ENCODE assay signal across 19 cellular contexts in genomic region chr15:41987925-41988275, GRCh38. TPM values are rescaled to one million over a fixed set of nuclear protein-coding genes. Genes with fewer than 3 reads are reported as not detected.
A peak's percentile ranks its signal among the peaks of the same experiment; 100 is the strongest.
DNase-seq lines count a peak whose midpoint lies in the region; ATAC-seq and TF ChIP-seq lines count a peak whose summit lies in the region.
"Had no signal": no experiment of that assay in that cellular context is flagged by ENCODE, and none has a peak within 500 bp of the region (broad histone marks: within the 10 kb centered on the region; RNA-seq: fewer than 3 reads in every experiment).

No MANE protein-coding gene starts in this region.

- H3K27ac Mint-ChIP-seq in glutamatergic neuron (ENCODE audit: unreplicated experiment): no peak overlapping the region
- H3K27ac Mint-ChIP-seq: B cell; CD4-positive, CD25-positive, alpha-beta regulatory T cell; CD8-positive, alpha-beta T cell; HFFc6 had no signal

- ATAC-seq in GM18502 (IDR thresholded peaks at IDR 0.05; ENCODE audit: poor library complexity, unreplicated experiment): no peak
- ATAC-seq in HG03521 (IDR thresholded peaks at IDR 0.05; ENCODE audit: unreplicated experiment): no peak
- ATAC-seq: CD8-positive, alpha-beta T cell had no signal

- H3K36me3 Mint-ChIP-seq in glutamatergic neuron (ENCODE audit: unreplicated experiment): no peaks in the 10 kb centered on the region
- H3K36me3 Mint-ChIP-seq: CD4-positive, CD25-positive, alpha-beta regulatory T cell; CD8-positive, alpha-beta T cell had no signal

- peaks cover 13% of the 10 kb centered on the region for H3K27me3 ChIP-seq in osteoblast (ENCODE audit: insufficient read depth, low read length)
- H3K27me3 ChIP-seq: BLaER1 had no signal

- no peak overlapping the region for H3K4me3 ChIP-seq in osteoblast (ENCODE audit: insufficient read depth, low read length)
- H3K4me3 ChIP-seq: BLaER1, HAP-1 had no signal

- H3K79me2 ChIP-seq in osteoblast (ENCODE audit: insufficient read depth, low read length): no peaks in the 10 kb centered on the region

- H2AFZ ChIP-seq in osteoblast (ENCODE audit: low read length): no peak overlapping the region

- no peaks in the 10 kb centered on the region for H3K9me3 ChIP-seq in osteoblast (ENCODE audit: low read depth, low read length)
- H3K9me3 ChIP-seq: BLaER1, Caco-2, HAP-1 had no signal

- H3K4me1 Mint-ChIP-seq in glutamatergic neuron (ENCODE audit: low read depth, unreplicated experiment): no peaks in the 10 kb centered on the region
- H3K4me1 Mint-ChIP-seq: B cell; CD4-positive, CD25-positive, alpha-beta regulatory T cell had no signal

- H3K27me3 Mint-ChIP-seq in glutamatergic neuron (ENCODE audit: unreplicated experiment): peaks cover 5% of the 10 kb centered on the region

- H3K4me2 ChIP-seq in osteoblast (ENCODE audit: insufficient read depth, low read length): no peak overlapping the region
- H3K4me2 ChIP-seq: BLaER1 had no signal

- peaks cover 2% of the 10 kb centered on the region for H3K9me3 Mint-ChIP-seq in glutamatergic neuron (ENCODE audit: unreplicated experiment)
- H3K9me3 Mint-ChIP-seq: CD4-positive, CD25-positive, alpha-beta regulatory T cell; CD8-positive, alpha-beta T cell; HFFc6 had no signal

- no peak overlapping the region for H3K4me3 Mint-ChIP-seq in glutamatergic neuron (ENCODE audit: unreplicated experiment)
- H3K4me3 Mint-ChIP-seq: B cell; CD4-positive, CD25-positive, alpha-beta regulatory T cell; CD8-positive, alpha-beta T cell; HFFc6 had no signal

- H3K36me3 ChIP-seq in osteoblast (ENCODE audit: insufficient read depth, low read length): no peaks in the 10 kb centered on the region
- H3K36me3 ChIP-seq: BLaER1, HAP-1 had no signal

- TF ChIP-seq CTCF in glutamatergic neuron (IDR thresholded peaks at IDR 0.05; ENCODE audit: partially characterized antibody, unreplicated experiment) (no peak), osteoblast (IDR thresholded peaks at IDR 0.05; ENCODE audit: extremely low read depth, low read depth, low read length) (no peak)

- DNase-seq in activated effector memory CD4-positive, alpha-beta T cell treated with anti-CD3 and anti-CD28 coated beads, Interleukin-2, amount 50 U/mL, for 16 hours: peak; percentile 30
- no peak for DNase-seq in activated effector memory CD4-positive, alpha-beta T cell treated with Interleukin-2 at 50 U/mL for 16 hours
- DNase-seq in glutamatergic neuron (peak; percentile 9), osteoblast (ENCODE audit: insufficient read length, low spot score, missing footprints) (peak; percentile 9), SW480 (ENCODE audit: low spot score) (no peak)
- DNase-seq: Caco-2; CD4-positive, CD25-positive, alpha-beta regulatory T cell; CD8-positive, alpha-beta T cell; DMS153; DND-41; GOT3; HFFc6 had no signal

- H3K4me1 ChIP-seq in osteoblast (ENCODE audit: insufficient read depth, low read length): no peaks in the 10 kb centered on the region
- H3K4me1 ChIP-seq: HAP-1 had no signal

- no peak overlapping the region for H3K27ac ChIP-seq in osteoblast (ENCODE audit: low read depth, low read length)
- H3K27ac ChIP-seq: 22Rv1, BLaER1, C4-2B had no signal

- H4K20me1 ChIP-seq in osteoblast (ENCODE audit: insufficient read depth, low read length): no peaks in the 10 kb centered on the region
- H4K20me1 ChIP-seq: BLaER1 had no signal

RNA-seq across cellular contexts. Expression of gene EHD4, which starts 15.5 kb away (rescaled TPM):
- 4.0 TPM for total RNA-seq in glutamatergic neuron (ENCODE audit: unreplicated experiment)
- total RNA-seq in osteoblast: 15.9 and 18.0 TPM in 2 replicates

RNA-seq across cellular contexts. Expression of gene PLA2G4E, which starts 32.9 kb away (rescaled TPM):
- total RNA-seq in glutamatergic neuron (ENCODE audit: unreplicated experiment) (1.0 TPM), osteoblast (not detected in 2 replicates)
- total RNA-seq: B cell; CD4-positive, CD25-positive, alpha-beta regulatory T cell; CD8-positive, alpha-beta T cell; HFFc6 had no signal

Comparison
In these comparisons a context has a peak if more than half of its experiments do, and no peak if none do; other contexts are left out.
1. DNase-seq: peak in activated effector memory CD4-positive, alpha-beta T cell treated with anti-CD3 and anti-CD28 coated beads, Interleukin-2, amount 50 U/mL, for 16 hours (single experiment), glutamatergic neuron (single experiment) and osteoblast (single experiment); none in activated effector memory CD4-positive, alpha-beta T cell treated with Interleukin-2 at 50 U/mL for 16 hours (single experiment) and SW480 (single experiment).